In genomic region chr13:39196957-39197644, GRCh38 we compare ENCODE assay signal across 14 cellular contexts.
A peak's percentile ranks its signal among the peaks of the same experiment; 100 is the strongest.
DNase-seq lines count a peak whose midpoint lies in the region; ATAC-seq, FAIRE-seq and TF ChIP-seq lines count a peak whose summit lies in the region.
"Had no signal": no experiment of that assay in that cellular context is flagged by ENCODE, and none has a peak within 500 bp of the region (broad histone marks: within the 10 kb centered on the region; RNA-seq: fewer than 3 reads in every experiment).

No MANE protein-coding gene starts in this region.

- WGBS in SK-N-SH (ENCODE audit: low lambda C conversion rate): 27% methylated on average over 5 of the region's 5 CpGs

- H3K27ac ChIP-seq in SK-N-SH (ENCODE audit: low read depth in 2 of 2, low read length in 1 of 2): no peak overlapping the region

- FAIRE-seq in bronchial epithelial cell (lab: Jason Lieb, UNC) (no peak), urothelium cell line (lab: Jason Lieb, UNC) (no peak)

- no peak for TF ChIP-seq RAD21 in SK-N-SH (IDR thresholded peaks at IDR 0.05; ENCODE audit: low read length)

- no peaks in the 10 kb centered on the region for H4K20me1 ChIP-seq in SK-N-SH (ENCODE audit: insufficient read depth)

- H3K4me1 ChIP-seq in SK-N-SH (ENCODE audit: control insufficient read depth in 1 of 2, insufficient read depth in 2 of 2, low read depth in 1 of 2, low read length in 1 of 2): no peaks in the 10 kb centered on the region

- DNase-seq in SK-N-SH (no peak), bronchial epithelial cell (ENCODE audit: low read depth) (peak; percentile 58), posterior cingulate gyrus (no peak), urothelium cell line (ENCODE audit: low spot score) (no peak), NCI-H1092 (lab: John Stamatoyannopoulos, UW) (no peak)
- DNase-seq: activated CD4-positive, alpha-beta T cell treated with anti-CD3 and anti-CD28 coated beads for 4 hours; HFFc6; stimulated activated naive CD4-positive, alpha-beta T cell treated with Interleukin-2 at 50 U/mL for 16 hours had no signal

- TF ChIP-seq EP300 in SK-N-SH (IDR thresholded peaks at IDR 0.05; ENCODE audit: borderline replicate concordance in 1 of 2, low read depth in 1 of 2, low read length in 1 of 2): no peak

- H3K79me2 ChIP-seq in SK-N-SH (ENCODE audit: insufficient read depth): no peaks in the 10 kb centered on the region

- intact Hi-C loops in posterior cingulate gyrus (cut with DNase I): no loop called here

- no peak overlapping the region for H3K9ac ChIP-seq in SK-N-SH

- H3K27me3 ChIP-seq in SK-N-SH (ENCODE audit: insufficient read depth) (no peaks in the 10 kb centered on the region), bronchial epithelial cell (ENCODE audit: control insufficient read depth, insufficient read depth, low read length) (no peaks in the 10 kb centered on the region)
- H3K27me3 ChIP-seq: cardiac muscle cell had no signal

- H3K4me3 ChIP-seq in SK-N-SH (ENCODE audit: low read depth in 2 of 2, low read length in 1 of 2): no peak overlapping the region
- no peak overlapping the region for H3K4me3 ChIP-seq in bronchial epithelial cell (ENCODE audit: low read depth, low read length)
- H3K4me3 ChIP-seq: cardiac muscle cell, skin epidermis had no signal

- no peaks in the 10 kb centered on the region for H3K9me2 ChIP-seq in SK-N-SH

- POLR2A ChIA-PET in SK-N-SH (lab: Yijun Ruan, JAX): no interaction called here

- H3K36me3 ChIP-seq in SK-N-SH (replicated peaks in 1 of 2; ENCODE audit: control insufficient read depth in 1 of 2, insufficient read depth in 2 of 2, low read length in 1 of 2): no peaks in the 10 kb centered on the region
- H3K36me3 ChIP-seq in bronchial epithelial cell (ENCODE audit: control insufficient read depth, insufficient read depth, low read length): no peaks in the 10 kb centered on the region
- H3K36me3 ChIP-seq: cardiac muscle cell had no signal

- H2AFZ ChIP-seq in SK-N-SH (ENCODE audit: low read depth): no peak overlapping the region

- no peaks in the 10 kb centered on the region for H3F3A ChIP-seq in SK-N-SH (replicated peaks; ENCODE audit: insufficient read depth)

- H3K9me3 ChIP-seq in SK-N-SH: no peaks in the 10 kb centered on the region

- no peak overlapping the region for H3K4me2 ChIP-seq in SK-N-SH

- CTCF ChIA-PET in SK-N-SH (lab: Yijun Ruan, JAX): no interaction called here

- TF ChIP-seq CTCF in SK-N-SH (IDR thresholded peaks at IDR 0.05): no peak
- no peak for TF ChIP-seq CTCF in bronchial epithelial cell (IDR thresholded peaks at IDR 0.05; ENCODE audit: insufficient read depth, low read length, severe bottlenecking)

- ATAC-seq in SK-N-SH treated with all-trans-retinoic acid at 6 μM for 48 hours (no peak), GM19025 (IDR thresholded peaks at IDR 0.05; ENCODE audit: low read depth, unreplicated experiment) (peak; percentile 63), HG03025 (IDR thresholded peaks at IDR 0.05; ENCODE audit: low FRiP score, unreplicated experiment) (peak; percentile 69)
- ATAC-seq: Panc1 had no signal

TF ChIP-seq in SK-N-SH treated with all-trans-retinoic acid at 6 μM for 48 hours, 23 proteins besides CTCF, POLR2A, EP300 and RAD21:
- TF ChIP-seq RARB (CRISPR knock-in tag; IDR thresholded peaks at IDR 0.05) (no peak), CREB5 (CRISPR knock-in tag; IDR thresholded peaks at IDR 0.05; ENCODE audit: low read depth) (no peak), ZNF565 (CRISPR knock-in tag; conservative IDR thresholded peaks at IDR 0.05; ENCODE audit: low read depth) (no peak), ARNTL (CRISPR knock-in tag; IDR thresholded peaks at IDR 0.05; ENCODE audit: borderline replicate concordance, low read depth) (no peak), ISL1 (CRISPR knock-in tag; IDR thresholded peaks at IDR 0.05) (peak; percentile 50)

TF ChIP-seq in SK-N-SH, 30 proteins besides CTCF, POLR2A, EP300 and RAD21:
- TF ChIP-seq CHD2 (IDR thresholded peaks at IDR 0.05; ENCODE audit: low read length, partially characterized antibody) (no peak), ELF1 (IDR thresholded peaks at IDR 0.05) (no peak), IRF3 (IDR thresholded peaks at IDR 0.05; ENCODE audit: low read depth, low read length) (no peak), NFIC (IDR thresholded peaks at IDR 0.05; ENCODE audit: borderline replicate concordance) (no peak), ZBTB33 (IDR thresholded peaks at IDR 0.05; ENCODE audit: borderline replicate concordance, low read depth) (no peak), FOXJ3 (CRISPR knock-in tag; IDR thresholded peaks at IDR 0.05) (no peak), GATA2 (CRISPR knock-in tag; IDR thresholded peaks at IDR 0.05) (no peak)
